ENCODE assay signal across 14 cellular contexts in the genomic region with DNA sequence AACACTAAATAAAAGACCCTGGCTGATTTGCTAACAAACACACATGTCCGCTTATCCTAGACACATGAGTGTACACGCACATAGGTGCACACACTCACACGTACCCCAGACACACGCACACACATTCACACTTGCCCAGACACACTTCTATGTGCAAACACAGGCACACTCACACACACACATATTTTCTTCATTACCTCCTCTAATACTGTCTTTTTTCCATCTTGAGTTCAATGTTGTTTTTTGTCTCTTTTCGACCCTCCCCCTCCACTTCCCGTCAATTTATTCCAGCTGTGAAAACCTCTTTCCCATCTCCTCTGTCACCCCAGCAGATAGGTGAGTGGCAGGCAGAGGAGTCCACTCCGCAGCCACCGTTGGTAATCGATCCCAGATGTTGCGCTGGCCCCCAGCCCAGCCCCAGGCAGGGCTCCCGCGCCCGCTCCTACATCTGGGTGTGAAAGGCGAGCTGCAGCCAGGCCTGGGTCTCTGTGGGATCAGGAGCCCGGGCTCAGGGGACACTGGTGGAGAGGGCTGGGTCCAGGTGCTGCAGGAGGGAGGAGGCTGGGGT. TPM values are rescaled to one million over a fixed set of nuclear protein-coding genes. Genes with fewer than 3 reads are reported as not detected.
A peak's percentile ranks its signal among the peaks of the same experiment; 100 is the strongest.
DNase-seq lines count a peak whose midpoint lies in the region; ATAC-seq and TF ChIP-seq lines count a peak whose summit lies in the region.
"Had no signal": no experiment of that assay in that cellular context is flagged by ENCODE, and none has a peak within 500 bp of the region (broad histone marks: within the 10 kb centered on the region; RNA-seq: fewer than 3 reads in every experiment).

No MANE protein-coding gene starts in this region.

- peak overlapping the region; percentile 10 for H3K4me3 Mint-ChIP-seq in endothelial cell (ENCODE audit: unreplicated experiment)
- H3K4me3 Mint-ChIP-seq in progenitor cell of endocrine pancreas (ENCODE audit: low read depth), result no peak overlapping the region
- H3K4me3 Mint-ChIP-seq: activated naive CD8-positive, alpha-beta T cell treated with anti-CD3 and anti-CD28 coated beads for 36 hours; immature natural killer cell had no signal

- H3K36me3 Mint-ChIP-seq in endothelial cell (ENCODE audit: low read depth, unreplicated experiment) (peaks cover 3% of the 10 kb centered on the region), progenitor cell of endocrine pancreas (ENCODE audit: insufficient read depth) (no peaks in the 10 kb centered on the region)
- H3K36me3 Mint-ChIP-seq: activated naive CD8-positive, alpha-beta T cell treated with anti-CD3 and anti-CD28 coated beads for 36 hours; immature natural killer cell had no signal

- no peaks in the 10 kb centered on the region for H3K9me3 Mint-ChIP-seq in endothelial cell (ENCODE audit: unreplicated experiment)
- H3K9me3 Mint-ChIP-seq in progenitor cell of endocrine pancreas (ENCODE audit: low read depth), result no peaks in the 10 kb centered on the region
- H3K9me3 Mint-ChIP-seq: activated naive CD8-positive, alpha-beta T cell treated with anti-CD3 and anti-CD28 coated beads for 36 hours had no signal

- no peak for TF ChIP-seq CTCF in endothelial cell (IDR thresholded peaks at IDR 0.05; ENCODE audit: unreplicated experiment)
- no peak for TF ChIP-seq CTCF in progenitor cell of endocrine pancreas (IDR thresholded peaks at IDR 0.05; ENCODE audit: unreplicated experiment)

- DNase-seq in ELF-1 (ENCODE audit: low read depth, low spot score), result peak; percentile 51
- peak; percentile 81 for DNase-seq in NCI-H69 (lab: John Stamatoyannopoulos, UW)
- no peak for DNase-seq in endothelial cell (ENCODE audit: low spot score)
- DNase-seq in progenitor cell of endocrine pancreas (ENCODE audit: low spot score, unreplicated experiment), result no peak
- no peak for DNase-seq in T-helper 9 cell
- DNase-seq in NOMO-1 treated with DMSO at 0.1 percent for 48 hours (lab: John Stamatoyannopoulos, UW; ENCODE audit: unreplicated experiment), result no peak
- DNase-seq: activated CD8-positive, alpha-beta memory T cell treated with anti-CD3 and anti-CD28 coated beads, Interleukin-2, amount 50 U/mL, for 48 hours; activated naive CD8-positive, alpha-beta T cell treated with anti-CD3 and anti-CD28 coated beads for 36 hours; colonic mucosa; immature natural killer cell; NCI-H1105 treated with DMSO at 0.1 percent for 48 hours; NCI-H526; SHP77 treated with DMSO at 0.1 percent for 48 hours had no signal

- H3K27me3 Mint-ChIP-seq in endothelial cell (ENCODE audit: unreplicated experiment), result peaks cover 9% of the 10 kb centered on the region
- H3K27me3 Mint-ChIP-seq in progenitor cell of endocrine pancreas, result no peaks in the 10 kb centered on the region

- H3K27ac Mint-ChIP-seq in endothelial cell (ENCODE audit: unreplicated experiment) (no peak overlapping the region), progenitor cell of endocrine pancreas (peak overlapping the region; percentile 21)
- H3K27ac Mint-ChIP-seq: activated naive CD8-positive, alpha-beta T cell treated with anti-CD3 and anti-CD28 coated beads for 36 hours; immature natural killer cell had no signal

- ATAC-seq in GM18861 (IDR thresholded peaks at IDR 0.05; ENCODE audit: unreplicated experiment), result no peak

- H3K4me1 Mint-ChIP-seq in endothelial cell (ENCODE audit: unreplicated experiment), result peaks cover 39% of the 10 kb centered on the region
- peaks cover 53% of the 10 kb centered on the region for H3K4me1 Mint-ChIP-seq in progenitor cell of endocrine pancreas (ENCODE audit: low read depth)
- H3K4me1 Mint-ChIP-seq: activated naive CD8-positive, alpha-beta T cell treated with anti-CD3 and anti-CD28 coated beads for 36 hours; immature natural killer cell had no signal

RNA-seq across cellular contexts. Expression of gene FOXP4, which starts 56.8 kb away (rescaled TPM):
- total RNA-seq in endothelial cell (ENCODE audit: unreplicated experiment) (32.5 TPM), progenitor cell of endocrine pancreas (124 and 137 TPM in 2 replicates)

Comparison
In these comparisons a context has a peak if more than half of its experiments do, and no peak if none do; other contexts are left out.
1. DNase-seq: peak in ELF-1 (single experiment) and NCI-H69 (single experiment); none in endothelial cell (single experiment), progenitor cell of endocrine pancreas (single experiment), T-helper 9 cell (single experiment) and NOMO-1 treated with DMSO at 0.1 percent for 48 hours (single experiment).